ENCODE assay signal across 8 cellular contexts in genomic region chr20:50071039-50071888, GRCh38. TPM values are rescaled to one million over a fixed set of nuclear protein-coding genes. Genes with fewer than 3 reads are reported as not detected.
DNase-seq lines count a peak whose midpoint lies in the region; ATAC-seq and TF ChIP-seq lines count a peak whose summit lies in the region.

No MANE protein-coding gene starts in this region.

- TF ChIP-seq POLR2A in upper lobe of left lung (IDR thresholded peaks at IDR 0.05), result no peak

- peaks cover 20% of the 10 kb centered on the region for H3K4me1 Mint-ChIP-seq in HFFc6 (ENCODE audit: low read depth)

- H3K36me3 ChIP-seq in upper lobe of left lung, result no peaks in the 10 kb centered on the region

- TF ChIP-seq EP300 in upper lobe of left lung (IDR thresholded peaks at IDR 0.05), result no peak

- intact Hi-C loops in cardiac septum (cut with DNase I), result loop anchor here (1.0 kb wide), 1 partner anchor 92 kb away; no protein-coding TSS in a partner anchor
- intact Hi-C loops in posterior cingulate gyrus (cut with DNase I), result loop anchor here (1.0 to 5.0 kb wide), 2 partner anchors 92 to 459 kb away; no protein-coding TSS in a partner anchor

- DNase-seq in Daoy (ENCODE audit: low read depth) (peak; percentile 86), HFFc6 (peak; percentile 65), NCI-H1105 (lab: John Stamatoyannopoulos, UW) (peak; percentile 78), SKM-1 treated with dmso at 0.1 percent for 144 hours (lab: John Stamatoyannopoulos, UW; ENCODE audit: unreplicated experiment) (peak; percentile 80), cardiac septum (ENCODE audit: low spot score) (peak; percentile 96), posterior cingulate gyrus (peak; percentile 79 to 98 (median 95)), upper lobe of left lung (peak; percentile 93 to 99)
- DNase-seq in activated naive CD4-positive, alpha-beta T cell treated with anti-CD3 and anti-CD28 coated beads, Interleukin-2, amount 50 U/mL, for 72 hours (ENCODE audit: low spot score in 2 of 2), result peak; percentile 88 to 100

- H3K9me3 Mint-ChIP-seq in HFFc6, result no peaks in the 10 kb centered on the region
- no peaks in the 10 kb centered on the region for H3K9me3 Mint-ChIP-seq in activated naive CD4-positive, alpha-beta T cell treated with anti-CD3 and anti-CD28 coated beads, Interleukin-2, amount 50 U/mL, for 72 hours

- no peaks in the 10 kb centered on the region for H3K27me3 Mint-ChIP-seq in HFFc6 (ENCODE audit: insufficient read depth)

- H3K27me3 ChIP-seq in upper lobe of left lung, result no peaks in the 10 kb centered on the region

- peak overlapping the region; percentile 79 for H3K4me3 Mint-ChIP-seq in HFFc6

- H3K9me3 ChIP-seq in upper lobe of left lung, result no peaks in the 10 kb centered on the region

- no peaks in the 10 kb centered on the region for H3K36me3 Mint-ChIP-seq in HFFc6 (ENCODE audit: low read depth)
- no peaks in the 10 kb centered on the region for H3K36me3 Mint-ChIP-seq in activated naive CD4-positive, alpha-beta T cell treated with anti-CD3 and anti-CD28 coated beads, Interleukin-2, amount 50 U/mL, for 72 hours

- WGBS in upper lobe of left lung, 2 donors, result 12 to 14% methylated on average over 48 of the region's 48 CpGs

- TF ChIP-seq CTCF in HFFc6 (IDR thresholded peaks at IDR 0.05) (peak; percentile 100), upper lobe of left lung (IDR thresholded peaks at IDR 0.05) (peak; percentile 99 to 100 (median 100))

- H3K27ac ChIP-seq in upper lobe of left lung, result peak overlapping the region in 1 of 4 donors; percentile 61

- peak; percentile 98 to 99 for ATAC-seq in activated naive CD4-positive, alpha-beta T cell treated with anti-CD3 and anti-CD28 coated beads, Interleukin-2, amount 50 U/mL, for 72 hours
- peak; percentile 96 to 98 for ATAC-seq in upper lobe of left lung (ENCODE audit: low FRiP score in 2 of 2)

- H3K4me3 ChIP-seq in upper lobe of left lung, result peak overlapping the region in 3 of 4 donors; percentile 13 to 41 (median 33)

- no peak overlapping the region for H3K27ac Mint-ChIP-seq in HFFc6
- H3K27ac Mint-ChIP-seq in activated naive CD4-positive, alpha-beta T cell treated with anti-CD3 and anti-CD28 coated beads, Interleukin-2, amount 50 U/mL, for 72 hours, result no peak overlapping the region

- peaks cover 14 to 23% (median 17%) of the 10 kb centered on the region in 4 donors for H3K4me1 ChIP-seq in upper lobe of left lung

RNA-seq across cellular contexts. Expression of gene UBE2V1, which starts 41.7 kb away (rescaled TPM):
- 31.9 and 35.8 TPM in 2 replicates for total RNA-seq in Daoy (2014; rRNA removed; shearing (Covaris generic))
- 100 to 1,000 TPM; 192 to 242 (median 210) TPM for total RNA-seq in HFFc6 (2021; fragmentation: NEBNext Ultra II Directional; extraction: Animal tissue kit (Norgen Biotek cat#: 25700))
- 100 to 1,000 TPM; 152 to 221 TPM for total RNA-seq in activated naive CD4-positive, alpha-beta T cell treated with anti-CD3 and anti-CD28 coated beads, Interleukin-2, amount 50 U/mL, for 72 hours
- 70.3 TPM for total RNA-seq in cardiac septum
- total RNA-seq in upper lobe of left lung, result 100 to 1,000 TPM in 1 of 6 donors, 10 to 100 TPM in 5; 50.3 to 116 (median 69.9) TPM
